15 cellular contexts compared by ENCODE assay signal in genomic region chr9:134386951-134387831, GRCh38.
DNase-seq lines count a peak whose midpoint lies in the region; ATAC-seq and TF ChIP-seq lines count a peak whose summit lies in the region.
"Had no signal": no experiment of that assay in that cellular context is flagged by ENCODE, and none has a peak within 500 bp of the region (broad histone marks: within the 10 kb centered on the region; RNA-seq: fewer than 3 reads in every experiment).

No MANE protein-coding gene starts in this region.

- H3K9me3 Mint-ChIP-seq in endodermal cell, result no peaks in the 10 kb centered on the region
- no peaks in the 10 kb centered on the region for H3K9me3 Mint-ChIP-seq in naive thymus-derived CD8-positive, alpha-beta T cell
- no peaks in the 10 kb centered on the region for H3K9me3 Mint-ChIP-seq in activated naive CD4-positive, alpha-beta T cell treated with anti-CD3 and anti-CD28 coated beads for 36 hours
- H3K9me3 Mint-ChIP-seq: activated B cell treated with CpG ODN at 0.5 μM for 24 hours had no signal

- H3K27ac ChIP-seq in endodermal cell (ENCODE audit: low read depth, low read length), result peak overlapping the region; percentile 10
- H3K27ac ChIP-seq in brain microvascular endothelial cell, result no peak overlapping the region
- H3K27ac ChIP-seq: 22Rv1 had no signal

- in situ Hi-C loops in brain microvascular endothelial cell (cut with HindIII; ENCODE audit: low pct_ligation_motif_present, low sequenced_read_pairs), result no loop called here

- H3K27ac Mint-ChIP-seq in endodermal cell, result no peak overlapping the region
- peak overlapping the region in 6 of 10 donors; percentile 28 to 81 (median 57) for H3K27ac Mint-ChIP-seq in naive thymus-derived CD8-positive, alpha-beta T cell
- H3K27ac Mint-ChIP-seq in activated naive CD4-positive, alpha-beta T cell treated with anti-CD3 and anti-CD28 coated beads for 36 hours, result no peak overlapping the region
- H3K27ac Mint-ChIP-seq: activated B cell treated with CpG ODN at 0.5 μM for 24 hours had no signal

- CTCF ChIA-PET in activated naive CD4-positive, alpha-beta T cell treated with anti-CD3 and anti-CD28 coated beads for 36 hours (lab: Charles Lee), result no interaction called here

- POLR2A ChIA-PET in naive thymus-derived CD8-positive, alpha-beta T cell (lab: Charles Lee), result no interaction called here

- ATAC-seq in naive thymus-derived CD8-positive, alpha-beta T cell, result no peak
- ATAC-seq: PC-3 had no signal

- TF ChIP-seq CTCF in endodermal cell (conservative IDR thresholded peaks at IDR 0.05), result no peak
- no peak for TF ChIP-seq CTCF in brain microvascular endothelial cell (IDR thresholded peaks at IDR 0.05; ENCODE audit: low read depth, low read length, missing control alignments)

- no peaks in the 10 kb centered on the region for H3K27me3 ChIP-seq in endodermal cell (ENCODE audit: control insufficient read depth, insufficient read depth, low read length, poor library complexity, severe bottlenecking)
- H3K27me3 ChIP-seq in brain microvascular endothelial cell (replicated peaks), result no peaks in the 10 kb centered on the region

- intact Hi-C loops in activated naive CD4-positive, alpha-beta T cell treated with anti-CD3 and anti-CD28 coated beads for 36 hours (cut with micrococcal nuclease), result no loop called here

- no peak overlapping the region for H3K4me3 Mint-ChIP-seq in endodermal cell
- H3K4me3 Mint-ChIP-seq in naive thymus-derived CD8-positive, alpha-beta T cell, result no peak overlapping the region
- H3K4me3 Mint-ChIP-seq in activated naive CD4-positive, alpha-beta T cell treated with anti-CD3 and anti-CD28 coated beads for 36 hours, result no peak overlapping the region
- H3K4me3 Mint-ChIP-seq: activated B cell treated with CpG ODN at 0.5 μM for 24 hours had no signal

- no peaks in the 10 kb centered on the region for H3K36me3 ChIP-seq in endodermal cell (ENCODE audit: control insufficient read depth, insufficient read depth, low read length)
- H3K36me3 ChIP-seq in brain microvascular endothelial cell (replicated peaks), result no peaks in the 10 kb centered on the region

- H3K4me1 ChIP-seq in endodermal cell (ENCODE audit: control insufficient read depth, insufficient read depth, low read length), result no peaks in the 10 kb centered on the region

- peaks cover 1% of the 10 kb centered on the region for H3K36me3 Mint-ChIP-seq in endodermal cell (ENCODE audit: low read depth)
- no peaks in the 10 kb centered on the region for H3K36me3 Mint-ChIP-seq in naive thymus-derived CD8-positive, alpha-beta T cell
- no peaks in the 10 kb centered on the region for H3K36me3 Mint-ChIP-seq in activated naive CD4-positive, alpha-beta T cell treated with anti-CD3 and anti-CD28 coated beads for 36 hours (ENCODE audit: low read depth)

- peak; percentile 61 for DNase-seq in DMS 273 (lab: John Stamatoyannopoulos, UW; ENCODE audit: unreplicated experiment)
- no peak for DNase-seq in DMS 273 treated with DMSO at 0.1 percent for 48 hours (lab: John Stamatoyannopoulos, UW)
- DNase-seq in endodermal cell, result no peak
- no peak for DNase-seq in naive thymus-derived CD8-positive, alpha-beta T cell
- DNase-seq in ureter (ENCODE audit: low spot score), result peak; percentile 79
- DNase-seq in brain microvascular endothelial cell, result no peak
- no peak for DNase-seq in activated naive CD4-positive, alpha-beta T cell treated with anti-CD3 and anti-CD28 coated beads for 36 hours
- DNase-seq in DMS153 (lab: John Stamatoyannopoulos, UW), result no peak
- DNase-seq: activated B cell treated with CpG ODN at 0.5 μM for 24 hours; activated naive CD4-positive, alpha-beta T cell; GDM1; NCI-H1105 treated with DMSO at 0.1 percent for 48 hours; PC-3; small intestine had no signal

- 93 to 98% methylated on average over 31 to 38 of the region's 38 CpGs for WGBS in endodermal cell (ENCODE audit: insufficient coverage in 1 of 2, insufficient read length in 1 of 2), 2 experiments

- peaks cover 4% of the 10 kb centered on the region for H3K4me1 Mint-ChIP-seq in endodermal cell
- H3K4me1 Mint-ChIP-seq in naive thymus-derived CD8-positive, alpha-beta T cell, result peaks cover 17 to 51% (median 45%) of the 10 kb centered on the region in 4 donors
- peaks cover 24% of the 10 kb centered on the region for H3K4me1 Mint-ChIP-seq in activated naive CD4-positive, alpha-beta T cell treated with anti-CD3 and anti-CD28 coated beads for 36 hours (ENCODE audit: low read depth)

- H3K27me3 Mint-ChIP-seq in endodermal cell (ENCODE audit: insufficient read depth), result no peaks in the 10 kb centered on the region
- no peaks in the 10 kb centered on the region for H3K27me3 Mint-ChIP-seq in naive thymus-derived CD8-positive, alpha-beta T cell
- no peaks in the 10 kb centered on the region for H3K27me3 Mint-ChIP-seq in activated naive CD4-positive, alpha-beta T cell treated with anti-CD3 and anti-CD28 coated beads for 36 hours (ENCODE audit: low read depth)
- H3K27me3 Mint-ChIP-seq: activated B cell treated with CpG ODN at 0.5 μM for 24 hours had no signal

- H3K9me3 ChIP-seq in endodermal cell (ENCODE audit: control insufficient read depth, low read length), result no peaks in the 10 kb centered on the region

- H3K4me3 ChIP-seq in endodermal cell (ENCODE audit: low read length) (no peak overlapping the region), brain microvascular endothelial cell (ENCODE audit: low read depth, low read length) (no peak overlapping the region)

- no peak overlapping the region for H3K9ac ChIP-seq in endodermal cell (ENCODE audit: extremely low read depth, low read length, poor library complexity, severe bottlenecking)

Comparison
In these comparisons a context has a peak if more than half of its experiments do, and no peak if none do; other contexts are left out.
1. DNase-seq: peak in DMS 273 (single experiment) and ureter (single experiment); none in DMS 273 treated with DMSO at 0.1 percent for 48 hours (single experiment), endodermal cell (single experiment), naive thymus-derived CD8-positive, alpha-beta T cell (0 of 10), brain microvascular endothelial cell (single experiment), activated naive CD4-positive, alpha-beta T cell treated with anti-CD3 and anti-CD28 coated beads for 36 hours (single experiment) and DMS153 (single experiment).
2. H3K27ac Mint-ChIP-seq: peak in naive thymus-derived CD8-positive, alpha-beta T cell (6 of 10); none in endodermal cell (single experiment) and activated naive CD4-positive, alpha-beta T cell treated with anti-CD3 and anti-CD28 coated beads for 36 hours (single experiment).